ENCODE assay signal across 8 cellular contexts in genomic region chr5:15105799-15106393, GRCh38.
DNase-seq lines count a peak whose midpoint lies in the region; ATAC-seq and TF ChIP-seq lines count a peak whose summit lies in the region.

No MANE protein-coding gene starts in this region.

- peaks cover 0 to 7% of the 10 kb centered on the region in 2 donors for H3K27me3 Mint-ChIP-seq in effector memory CD8-positive, alpha-beta T cell

- H3K27ac Mint-ChIP-seq in effector memory CD8-positive, alpha-beta T cell = no peak overlapping the region

- H3K9me3 Mint-ChIP-seq in effector memory CD8-positive, alpha-beta T cell = no peaks in the 10 kb centered on the region

- H3K4me1 ChIP-seq in mesenchymal stem cell (ENCODE audit: control insufficient read depth, insufficient read depth, low read depth, low read length) = no peaks in the 10 kb centered on the region
- no peaks in the 10 kb centered on the region for H3K4me1 ChIP-seq in uterus

- H3K27ac ChIP-seq in mesenchymal stem cell (ENCODE audit: low read length, poor library complexity, severe bottlenecking) = no peak overlapping the region
- H3K27ac ChIP-seq in uterus = no peak overlapping the region

- H3K27me3 ChIP-seq in mesenchymal stem cell (ENCODE audit: control insufficient read depth in 1 of 2, insufficient read depth in 1 of 2, low read length in 2 of 2) (peaks cover 0 to 8% of the 10 kb centered on the region in 2 experiments), uterus (no peaks in the 10 kb centered on the region)

- WGBS in mesenchymal stem cell = 18% methylated on average over 1 of the region's 2 CpGs

- no peak for TF ChIP-seq POLR2A in uterus (IDR thresholded peaks at IDR 0.05)

- no peak overlapping the region for H3K23ac ChIP-seq in mesenchymal stem cell (ENCODE audit: low read length in 2 of 2)

- H3K4ac ChIP-seq in mesenchymal stem cell (ENCODE audit: low read depth in 1 of 2, low read length in 2 of 2) = no peak overlapping the region

- no peak overlapping the region for H3K14ac ChIP-seq in mesenchymal stem cell (ENCODE audit: low read length in 2 of 2)

- no peak for ATAC-seq in effector memory CD8-positive, alpha-beta T cell (replicated peaks)

- no peak overlapping the region for H3K18ac ChIP-seq in mesenchymal stem cell (ENCODE audit: low read depth in 1 of 2, low read length in 2 of 2)

- H2BK5ac ChIP-seq in mesenchymal stem cell (ENCODE audit: low read depth, low read length, poor library complexity, severe bottlenecking) = no peak overlapping the region

- no peak overlapping the region for H4K91ac ChIP-seq in mesenchymal stem cell (ENCODE audit: low read length)

- no peak overlapping the region for H2BK120ac ChIP-seq in mesenchymal stem cell (ENCODE audit: low read depth, low read length)

- H3K4me3 Mint-ChIP-seq in effector memory CD8-positive, alpha-beta T cell = no peak overlapping the region

- H3K36me3 ChIP-seq in mesenchymal stem cell (ENCODE audit: control insufficient read depth in 1 of 2, insufficient read depth in 2 of 2, low read depth in 1 of 2, low read length in 2 of 2) (no peaks in the 10 kb centered on the region), uterus (no peaks in the 10 kb centered on the region)

- no peak overlapping the region for H2AK5ac ChIP-seq in mesenchymal stem cell (ENCODE audit: low read length, severe bottlenecking)

- no peak overlapping the region for H3K4me3 ChIP-seq in AG04449 (ENCODE audit: low read depth, low read length)
- H3K4me3 ChIP-seq in GM12865 (ENCODE audit: low read depth, low read length) = no peak overlapping the region
- no peak overlapping the region for H3K4me3 ChIP-seq in HFF-Myc (replicated peaks; ENCODE audit: low read depth, low read length)
- no peak overlapping the region for H3K4me3 ChIP-seq in mesenchymal stem cell (ENCODE audit: insufficient read depth in 1 of 2, low read depth in 1 of 2, low read length in 2 of 2)
- H3K4me3 ChIP-seq in uterus = no peak overlapping the region

- CTCF ChIA-PET in AG04449 (lab: Yijun Ruan, JAX) = interaction anchor here (0.7 to 7.6 kb wide), 19 partner anchors 9 to 893 kb away, joined by 3 to 78 read pairs (median 4); no protein-coding TSS in a partner anchor

- H3K4me2 ChIP-seq in mesenchymal stem cell (ENCODE audit: low read length, poor library complexity, severe bottlenecking) = no peak overlapping the region

- H2BK15ac ChIP-seq in mesenchymal stem cell (ENCODE audit: low read depth, poor library complexity, severe bottlenecking) = no peak overlapping the region

- no peaks in the 10 kb centered on the region for H3K79me1 ChIP-seq in mesenchymal stem cell (replicated peaks; ENCODE audit: low read length, poor library complexity, severe bottlenecking)

- H3K9me3 ChIP-seq in mesenchymal stem cell (ENCODE audit: control insufficient read depth, low read length) (no peaks in the 10 kb centered on the region), uterus (no peaks in the 10 kb centered on the region)

- DNase-seq in AG04449 (ENCODE audit: low read depth, low spot score) (no peak), GM12865 (ENCODE audit: low read depth) (peak; percentile 56), HFF-Myc (ENCODE audit: extremely low read depth, low read depth) (peak; percentile 66), LoVo (ENCODE audit: low spot score) (peak; percentile 56), SK-N-DZ (ENCODE audit: low spot score) (peak; percentile 75), mesenchymal stem cell (peak; percentile 56), uterus (peak; percentile 16 to 19)
- DNase-seq in effector memory CD8-positive, alpha-beta T cell = peak in 2 of 3 experiments; percentile 2

- no peak overlapping the region for H4K8ac ChIP-seq in mesenchymal stem cell (ENCODE audit: low read length)

- no peak overlapping the region for H3K9ac ChIP-seq in mesenchymal stem cell (ENCODE audit: low read length)

- TF ChIP-seq CTCF in AG04449 (IDR thresholded peaks at IDR 0.05; ENCODE audit: insufficient read depth, low read length, missing control alignments) (peak; percentile 75), GM12865 (IDR thresholded peaks at IDR 0.05; ENCODE audit: insufficient read depth, low read depth, low read length, missing control alignments) (peak; percentile 74), HFF-Myc (IDR thresholded peaks at IDR 0.05; ENCODE audit: low read depth, low read length, missing control alignments) (peak; percentile 81), uterus (IDR thresholded peaks at IDR 0.05) (peak; percentile 49 to 63 (median 58))

- no peaks in the 10 kb centered on the region for H3K36me3 Mint-ChIP-seq in effector memory CD8-positive, alpha-beta T cell (ENCODE audit: insufficient read depth)

- no peak overlapping the region for H2BK12ac ChIP-seq in mesenchymal stem cell (ENCODE audit: low read length in 2 of 2)

- peaks cover 3 to 4% of the 10 kb centered on the region in 2 donors for H3K4me1 Mint-ChIP-seq in effector memory CD8-positive, alpha-beta T cell (ENCODE audit: low read depth in 2 of 2)

- intact Hi-C loops in uterus (cut with DNase I; ENCODE audit: low total_unique reads) = no loop called here

- no peak overlapping the region for H2AFZ ChIP-seq in mesenchymal stem cell (ENCODE audit: low read depth, low read length)

- POLR2A ChIA-PET in AG04449 (lab: Yijun Ruan, JAX) = no interaction called here
